1 cellular context compared by ENCODE assay signal in genomic region chr19:11355160-11356073, GRCh38.
TF ChIP-seq lines count a peak whose summit lies in the region.

Gene PLPPR2 (plus strand): TSS chr19:11355432. CDS start chr19:11357674, 2,242 bp downstream.

TF ChIP-seq in HepG2, 621 proteins besides CTCF, POLR2A, EP300 and RAD21 (continued from another document and continues in another):
- no peak for TF ChIP-seq GPBP1L1 (CRISPR knock-in tag; IDR thresholded peaks at IDR 0.05)
- no peak for TF ChIP-seq KLF12 (CRISPR knock-in tag; IDR thresholded peaks at IDR 0.05; ENCODE audit: borderline replicate concordance)
- peak; percentile 22 for TF ChIP-seq SKI (IDR thresholded peaks at IDR 0.05; ENCODE audit: partially characterized antibody)
- TF ChIP-seq TFAP4 (IDR thresholded peaks at IDR 0.05; ENCODE audit: borderline replicate concordance, low read depth) = no peak
- no peak for TF ChIP-seq TAF15 (IDR thresholded peaks at IDR 0.05; ENCODE audit: low read depth, low read length, poor library complexity, severe bottlenecking)
- no peak for TF ChIP-seq FUBP1 (CRISPR knock-in tag; IDR thresholded peaks at IDR 0.05; ENCODE audit: borderline replicate concordance)
- no peak for TF ChIP-seq ZNF776 (CRISPR knock-in tag; IDR thresholded peaks at IDR 0.05)
- TF ChIP-seq MTF1 (CRISPR knock-in tag; IDR thresholded peaks at IDR 0.05) = no peak
- 0 out of 2 replicates have a peak, but pooled peaks have one; percentile 35 for TF ChIP-seq CCDC6 (CRISPR knock-in tag; IDR thresholded peaks at IDR 0.05)
- TF ChIP-seq HOXA9 (CRISPR knock-in tag; IDR thresholded peaks at IDR 0.05; ENCODE audit: borderline replicate concordance) = no peak
- TF ChIP-seq PRDM10 (CRISPR knock-in tag; IDR thresholded peaks at IDR 0.05; ENCODE audit: low read depth) = no peak
- TF ChIP-seq ZNF792 (CRISPR knock-in tag; IDR thresholded peaks at IDR 0.05) = no peak
- TF ChIP-seq NCOA5 (CRISPR knock-in tag; IDR thresholded peaks at IDR 0.05) = no peak
- TF ChIP-seq MLLT10 (CRISPR knock-in tag; IDR thresholded peaks at IDR 0.05) = no peak
- TF ChIP-seq CREBL2 (CRISPR knock-in tag; IDR thresholded peaks at IDR 0.05; ENCODE audit: borderline replicate concordance) = no peak
- no peak for TF ChIP-seq ZNF256 (CRISPR knock-in tag; conservative IDR thresholded peaks at IDR 0.05)
- no peak for TF ChIP-seq ZBTB49 (CRISPR knock-in tag; IDR thresholded peaks at IDR 0.05; ENCODE audit: borderline replicate concordance)
- TF ChIP-seq ZNF672 (CRISPR knock-in tag; IDR thresholded peaks at IDR 0.05) = no peak
- no peak for TF ChIP-seq TFDP2 (CRISPR knock-in tag; IDR thresholded peaks at IDR 0.05)
- no peak for TF ChIP-seq ZNF652 (CRISPR knock-in tag; IDR thresholded peaks at IDR 0.05; ENCODE audit: borderline replicate concordance, low read depth)
- no peak for TF ChIP-seq BCL3 (CRISPR knock-in tag; IDR thresholded peaks at IDR 0.05)
- TF ChIP-seq ARID5B (CRISPR knock-in tag; IDR thresholded peaks at IDR 0.05) = no peak
- TF ChIP-seq SNAPC5 (CRISPR knock-in tag; IDR thresholded peaks at IDR 0.05; ENCODE audit: borderline replicate concordance) = no peak
- TF ChIP-seq IRF9 (CRISPR knock-in tag; IDR thresholded peaks at IDR 0.05; ENCODE audit: borderline replicate concordance) = 0 out of 2 replicates have a peak, but pooled peaks have one; percentile 11
- no peak for TF ChIP-seq PAXIP1 (CRISPR knock-in tag; conservative IDR thresholded peaks at IDR 0.05)
- no peak for TF ChIP-seq REL (CRISPR knock-in tag; conservative IDR thresholded peaks at IDR 0.05)
- no peak for TF ChIP-seq GLMP (CRISPR knock-in tag; IDR thresholded peaks at IDR 0.05; ENCODE audit: borderline replicate concordance)
